Comparison of ENCODE assay signal across 12 cellular contexts in the genomic region with DNA sequence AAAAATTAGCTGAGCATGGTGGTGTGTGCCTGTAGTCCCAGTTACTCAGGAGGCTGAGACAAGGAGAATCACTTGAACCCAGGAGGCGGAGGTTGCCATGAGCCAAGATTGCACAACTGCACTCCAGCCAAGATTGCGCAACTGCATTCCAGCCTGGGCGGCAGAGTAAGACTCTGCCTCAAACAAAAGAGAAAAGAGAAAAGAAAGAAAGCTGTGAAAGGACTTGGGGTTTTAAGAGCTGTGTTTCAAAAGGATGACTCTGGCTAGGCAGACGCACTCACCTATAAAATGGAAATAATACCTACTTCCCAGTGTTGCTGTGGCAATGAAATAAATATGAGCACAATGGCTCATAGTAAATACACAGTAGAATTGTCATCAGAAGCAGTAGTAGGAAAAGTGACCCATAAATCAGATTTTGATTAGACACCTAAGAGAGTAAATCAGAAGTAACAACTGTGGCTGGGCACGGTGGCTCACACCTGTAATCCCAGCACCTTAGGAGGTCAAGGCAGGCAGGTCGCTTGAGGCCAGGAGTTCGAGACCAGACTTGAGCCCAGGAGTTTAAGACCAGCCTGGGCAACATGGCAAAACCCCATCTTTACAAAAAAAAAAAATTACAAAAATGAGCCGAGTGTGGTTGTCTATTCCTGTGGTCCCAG. TPM values are rescaled to one million over a fixed set of nuclear protein-coding genes. Genes with fewer than 3 reads are reported as not detected.
DNase-seq lines count a peak whose midpoint lies in the region; ATAC-seq, FAIRE-seq and TF ChIP-seq lines count a peak whose summit lies in the region.
"Had no signal": no experiment of that assay in that cellular context is flagged by ENCODE, and none has a peak within 500 bp of the region (broad histone marks: within the 10 kb centered on the region; RNA-seq: fewer than 3 reads in every experiment).

No MANE protein-coding gene starts in this region.

- H3K4me3 ChIP-seq in HCT116 (replicated peaks in 1 of 2; ENCODE audit: low read depth in 1 of 2, low read length in 2 of 2), result no peak overlapping the region
- H3K4me3 ChIP-seq in fibroblast of lung (replicated peaks in 1 of 4; ENCODE audit: control extremely low read depth in 1 of 4, insufficient read depth in 1 of 4, low read depth in 3 of 4, low read length in 4 of 4), result no peak overlapping the region
- no peak overlapping the region for H3K4me3 ChIP-seq in psoas muscle
- H3K4me3 ChIP-seq: GM12878 had no signal

- H3K79me2 ChIP-seq in HCT116 (ENCODE audit: insufficient read depth, low read length) (no peaks in the 10 kb centered on the region), fibroblast of lung (ENCODE audit: control insufficient read depth, insufficient read depth, low read length) (no peaks in the 10 kb centered on the region)
- H3K79me2 ChIP-seq: parathyroid adenoma had no signal

- CTCF ChIA-PET in HCT116 (lab: Charles Lee), result no interaction called here

- FAIRE-seq in GM12892 (lab: Jason Lieb, UNC), result no peak
- FAIRE-seq: GM12878 had no signal

- no TSS peak for BruUV-seq in HCT116 (replicated peaks; lab: Mats Ljungman, UMichigan)

- H4K20me1 ChIP-seq in HCT116 (ENCODE audit: insufficient read depth), result no peaks in the 10 kb centered on the region
- H4K20me1 ChIP-seq in fibroblast of lung (ENCODE audit: control insufficient read depth, extremely low read depth, insufficient read depth, low read length), result no peaks in the 10 kb centered on the region

- no peak overlapping the region for H3K27ac ChIP-seq in HCT116 (ENCODE audit: low read depth, low read length)
- H3K27ac ChIP-seq in fibroblast of lung (ENCODE audit: insufficient read depth, low read length), result no peak overlapping the region
- no peak overlapping the region for H3K27ac ChIP-seq in psoas muscle
- H3K27ac ChIP-seq: parathyroid adenoma had no signal

- H3K9me3 ChIP-seq in HCT116 (ENCODE audit: control insufficient read depth in 1 of 2, insufficient read depth in 1 of 2, low read depth in 1 of 2, low read length in 2 of 2), result no peaks in the 10 kb centered on the region
- H3K9me3 ChIP-seq in fibroblast of lung (ENCODE audit: control insufficient read depth, insufficient read depth, low read depth, low read length), result no peaks in the 10 kb centered on the region
- H3K9me3 ChIP-seq in psoas muscle, result no peaks in the 10 kb centered on the region

- H3K9me2 ChIP-seq in HCT116 (ENCODE audit: insufficient read depth), result no peaks in the 10 kb centered on the region

- TF ChIP-seq CTCF in HCT116 (IDR thresholded peaks at IDR 0.05 in 2 of 3, conservative IDR thresholded peaks at IDR 0.05 in 1 of 3; ENCODE audit: borderline replicate concordance in 1 of 3, insufficient read depth in 1 of 3, low read depth in 2 of 3, low read length in 2 of 3) (no peak), fibroblast of lung (conservative IDR thresholded peaks at IDR 0.05 in 1 of 2, IDR thresholded peaks at IDR 0.05 in 1 of 2; ENCODE audit: low read depth in 1 of 2, low read length in 2 of 2) (no peak), psoas muscle (IDR thresholded peaks at IDR 0.05) (no peak)

- no peak for TF ChIP-seq RAD21 in HCT116 (IDR thresholded peaks at IDR 0.05; ENCODE audit: low read depth)

- 57 to 62% (median 61%) methylated on average over 8 of the region's 8 CpGs for WGBS in psoas muscle, 3 donors

- 0 out of 4 replicates have a peak, but pooled peaks cover 0 to 4% of the 10 kb centered on the region in 2 experiments for H3K4me1 ChIP-seq in HCT116 (ENCODE audit: control insufficient read depth in 1 of 2, insufficient read depth in 2 of 2, low read length in 2 of 2)
- peaks cover 4% of the 10 kb centered on the region for H3K4me1 ChIP-seq in fibroblast of lung (ENCODE audit: control insufficient read depth, extremely low read depth, insufficient read depth, low read length)
- no peaks in the 10 kb centered on the region for H3K4me1 ChIP-seq in psoas muscle
- H3K4me1 ChIP-seq: parathyroid adenoma had no signal

- H3K36me3 ChIP-seq in HCT116 (ENCODE audit: control insufficient read depth in 1 of 2, insufficient read depth in 2 of 2, low read length in 2 of 2), result no peaks in the 10 kb centered on the region
- no peaks in the 10 kb centered on the region for H3K36me3 ChIP-seq in fibroblast of lung (ENCODE audit: control insufficient read depth, insufficient read depth, low read length)
- H3K36me3 ChIP-seq in psoas muscle (ENCODE audit: insufficient read depth in 1 of 2, low read depth in 1 of 2), result no peaks in the 10 kb centered on the region

- ATAC-seq in HCT116, result no peak
- peak in 2 of 4 donors; percentile 32 to 34 for ATAC-seq in psoas muscle
- ATAC-seq: GM12878; stimulated activated naive B cell treated with anti-CD40 and anti-IgM and Interleukin-4, amounts not matched to agents 10 μg/mL and 1 μg/mL and 100 μg/mL, for 72 hours had no signal

- H2AFZ ChIP-seq in HCT116 (ENCODE audit: low read depth, low read length, poor library complexity, severe bottlenecking), result no peak overlapping the region
- H2AFZ ChIP-seq in fibroblast of lung (ENCODE audit: low read length), result no peak overlapping the region
- H2AFZ ChIP-seq: parathyroid adenoma had no signal

- no peak for TF ChIP-seq POLR2A in HCT116 (IDR thresholded peaks at IDR 0.05; ENCODE audit: borderline replicate concordance, extremely low read depth, insufficient read depth, insufficient read length)
- no peak for TF ChIP-seq POLR2A in GM12892 (IDR thresholded peaks at IDR 0.05; ENCODE audit: low read depth, low read length)

- H3K4me2 ChIP-seq in HCT116 (ENCODE audit: low read length) (no peak overlapping the region), fibroblast of lung (ENCODE audit: extremely low read depth, insufficient read depth, low read length) (peak overlapping the region; percentile 44)

- no peaks in the 10 kb centered on the region for H3K27me3 ChIP-seq in HCT116 (ENCODE audit: insufficient read depth, low read length)
- no peaks in the 10 kb centered on the region for H3K27me3 ChIP-seq in fibroblast of lung (ENCODE audit: control insufficient read depth, insufficient read depth, low read length)
- no peaks in the 10 kb centered on the region for H3K27me3 ChIP-seq in psoas muscle (ENCODE audit: insufficient read depth in 3 of 3, low read length in 2 of 3)

- intact Hi-C loops in HCT116 (cut with micrococcal nuclease) (no loop called here), psoas muscle (cut with DNase I) (no loop called here)

- H3K9ac ChIP-seq in HCT116 (ENCODE audit: low read length), result no peak overlapping the region
- no peak overlapping the region for H3K9ac ChIP-seq in fibroblast of lung (ENCODE audit: insufficient read depth, low read length)
- H3K9ac ChIP-seq: parathyroid adenoma had no signal

- RAD21 ChIA-PET in HCT116 (lab: Charles Lee; ENCODE audit: low non-redundant PET in 1 of 2, low total read pairs in 2 of 2, uncharacterized antibody in 2 of 2, unreplicated experiment in 2 of 2), result no interaction called here

- POLR2A ChIA-PET in HCT116 (lab: Charles Lee), result no interaction called here

- no peak for DNase-seq in HCT116 (ENCODE audit: low read depth, low spot score)
- DNase-seq in NOMO-1 treated with DMSO at 0.1 percent for 48 hours (lab: John Stamatoyannopoulos, UW; ENCODE audit: unreplicated experiment), result peak; percentile 49
- DNase-seq in fibroblast of lung (ENCODE audit: low read depth in 2 of 2), result peak; percentile 62 to 64
- peak; percentile 65 to 72 for DNase-seq in psoas muscle
- DNase-seq in DMS114 treated with DMSO at 0.1 percent for 48 hours (lab: John Stamatoyannopoulos, UW; ENCODE audit: unreplicated experiment), result no peak
- no peak for DNase-seq in Kasumi-1 (lab: John Stamatoyannopoulos, UW)
- no peak for DNase-seq in GM12892 (ENCODE audit: insufficient read length)
- no peak for DNase-seq in stimulated activated naive CD4-positive, alpha-beta T cell (lab: John Stamatoyannopoulos, UW)
- DNase-seq: NCI-H510A; stimulated activated naive B cell treated with anti-CD40 and anti-IgM and Interleukin-4, amounts not matched to agents 10 μg/mL and 1 μg/mL and 100 μg/mL, for 72 hours had no signal

TF ChIP-seq in HCT116, 20 proteins besides CTCF, POLR2A, EP300 and RAD21:
- TF ChIP-seq ZNF274 (IDR thresholded peaks at IDR 0.05; ENCODE audit: low read depth, low read length) (no peak), CEBPB (IDR thresholded peaks at IDR 0.05; ENCODE audit: low read depth) (peak; percentile 99)

RNA-seq across cellular contexts. Expression of a gene that starts 45.9 kb away (rescaled TPM):
- 113 TPM for total RNA-seq in HCT116 (2021; ENCODE audit: unreplicated experiment)
- 48.8 and 65.3 TPM in 2 replicates for polyA plus RNA-seq in HCT116 (2012)
- 55.2 and 59.3 TPM in 2 replicates for total RNA-seq in fibroblast of lung
- 70.5 and 83.1 TPM in 2 replicates for polyA plus RNA-seq in fibroblast of lung
- polyA plus RNA-seq in fibroblast of lung (2012), result 37.4 and 52.3 TPM in 2 replicates
- polyA minus RNA-seq in fibroblast of lung (ENCODE audit: low replicate concordance), result 319 and 401 TPM in 2 replicates
- total RNA-seq in psoas muscle, result 10 to 100 TPM; 80.0 to 93.4 (median 81.7) TPM
- polyA plus RNA-seq in psoas muscle, result 10 to 100 TPM; 16.8 to 38.8 (median 21.2) TPM
- polyA plus RNA-seq in GM12892 (2012; ENCODE audit: missing spikeins), result 33.6 TPM

Comparison
In these comparisons a context has a peak if more than half of its experiments do, and no peak if none do; other contexts are left out.
1. DNase-seq: peak in NOMO-1 treated with DMSO at 0.1 percent for 48 hours (single experiment), fibroblast of lung (2 of 2) and psoas muscle (2 of 2); none in HCT116 (single experiment), DMS114 treated with DMSO at 0.1 percent for 48 hours (single experiment), Kasumi-1 (0 of 2), GM12892 (single experiment) and stimulated activated naive CD4-positive, alpha-beta T cell (0 of 6).